Comparison of ENCODE assay signal across 8 cellular contexts in genomic region chr3:52299815-52300611, GRCh38. TPM values are rescaled to one million over a fixed set of nuclear protein-coding genes. Genes with fewer than 3 reads are reported as not detected.
DNase-seq lines count a peak whose midpoint lies in the region; ATAC-seq and TF ChIP-seq lines count a peak whose summit lies in the region.

No MANE protein-coding gene starts in this region.

- TF ChIP-seq EP300 in esophagus muscularis mucosa (IDR thresholded peaks at IDR 0.05): no peak

- H3K36me3 ChIP-seq in endodermal cell (ENCODE audit: control insufficient read depth, insufficient read depth, low read length) (no peaks in the 10 kb centered on the region), esophagus muscularis mucosa (peaks cover 0 to 18% (median 3%) of the 10 kb centered on the region in 4 donors)

- H3K27ac Mint-ChIP-seq in endodermal cell (peak overlapping the region; percentile 30), naive B cell (peak overlapping the region in 2 of 6 donors; percentile 73 to 95)
- H3K27ac Mint-ChIP-seq in activated CD4-positive, alpha-beta memory T cell treated with anti-CD3 and anti-CD28 coated beads for 36 hours: no peak overlapping the region

- peak overlapping the region; percentile 86 for H3K27ac ChIP-seq in endodermal cell (ENCODE audit: low read depth, low read length)
- no peak overlapping the region for H3K27ac ChIP-seq in esophagus muscularis mucosa (replicated peaks in 1 of 4)

- H3K27me3 ChIP-seq in endodermal cell (ENCODE audit: control insufficient read depth, insufficient read depth, low read length, poor library complexity, severe bottlenecking) (no peaks in the 10 kb centered on the region), esophagus muscularis mucosa (no peaks in the 10 kb centered on the region)

- ATAC-seq in naive B cell (ENCODE audit: low read depth in 2 of 2) (peak; percentile 49 to 52), GM18498 (IDR thresholded peaks at IDR 0.05; ENCODE audit: unreplicated experiment) (no peak), HG03457 (IDR thresholded peaks at IDR 0.05; ENCODE audit: unreplicated experiment) (no peak)

- 17 to 28% methylated on average over 1 to 13 of the region's 14 CpGs for WGBS in endodermal cell (ENCODE audit: insufficient coverage in 1 of 2, insufficient read length in 1 of 2), 2 experiments
- 53% methylated on average over 11 of the region's 14 CpGs for WGBS in esophagus muscularis mucosa

- no peak for TF ChIP-seq POLR2A in esophagus muscularis mucosa (IDR thresholded peaks at IDR 0.05; ENCODE audit: low read depth)

- H3K4me3 Mint-ChIP-seq in endodermal cell (peak overlapping the region; percentile 38), naive B cell (no peak overlapping the region)
- H3K4me3 Mint-ChIP-seq in activated CD4-positive, alpha-beta memory T cell treated with anti-CD3 and anti-CD28 coated beads for 36 hours: no peak overlapping the region

- intact Hi-C loops in activated CD4-positive, alpha-beta memory T cell treated with anti-CD3 and anti-CD28 coated beads for 36 hours (cut with micrococcal nuclease): no loop called here
- intact Hi-C loops in esophagus muscularis mucosa (cut with DNase I): no loop called here

- no peaks in the 10 kb centered on the region for H3K27me3 Mint-ChIP-seq in endodermal cell (ENCODE audit: insufficient read depth)
- no peaks in the 10 kb centered on the region for H3K27me3 Mint-ChIP-seq in naive B cell
- no peaks in the 10 kb centered on the region for H3K27me3 Mint-ChIP-seq in activated CD4-positive, alpha-beta memory T cell treated with anti-CD3 and anti-CD28 coated beads for 36 hours

- DNase-seq in GDM1 (lab: John Stamatoyannopoulos, UW): peak; percentile 84
- peak; percentile 37 for DNase-seq in NCI-H1092 (lab: John Stamatoyannopoulos, UW)
- DNase-seq in endodermal cell: peak; percentile 83
- no peak for DNase-seq in naive B cell
- DNase-seq in activated CD4-positive, alpha-beta memory T cell treated with anti-CD3 and anti-CD28 coated beads for 36 hours: no peak
- no peak for DNase-seq in esophagus muscularis mucosa (ENCODE audit: extremely low spot score)

- H3K9ac ChIP-seq in endodermal cell (ENCODE audit: extremely low read depth, low read length, poor library complexity, severe bottlenecking): no peak overlapping the region

- H3K9me3 Mint-ChIP-seq in endodermal cell: no peaks in the 10 kb centered on the region
- no peaks in the 10 kb centered on the region for H3K9me3 Mint-ChIP-seq in naive B cell
- H3K9me3 Mint-ChIP-seq in activated CD4-positive, alpha-beta memory T cell treated with anti-CD3 and anti-CD28 coated beads for 36 hours: no peaks in the 10 kb centered on the region

- H3K36me3 Mint-ChIP-seq in endodermal cell (ENCODE audit: low read depth) (no peaks in the 10 kb centered on the region), naive B cell (no peaks in the 10 kb centered on the region)
- no peaks in the 10 kb centered on the region for H3K36me3 Mint-ChIP-seq in activated CD4-positive, alpha-beta memory T cell treated with anti-CD3 and anti-CD28 coated beads for 36 hours

- peak overlapping the region; percentile 44 for H3K4me3 ChIP-seq in endodermal cell (ENCODE audit: low read length)
- H3K4me3 ChIP-seq in esophagus muscularis mucosa: no peak overlapping the region

- H3K9me3 ChIP-seq in endodermal cell (ENCODE audit: control insufficient read depth, low read length) (no peaks in the 10 kb centered on the region), esophagus muscularis mucosa (no peaks in the 10 kb centered on the region)

- H3K4me1 Mint-ChIP-seq in endodermal cell (peaks cover 31% of the 10 kb centered on the region), naive B cell (peaks cover 18 to 40% (median 27%) of the 10 kb centered on the region in 3 donors)
- peaks cover 7% of the 10 kb centered on the region for H3K4me1 Mint-ChIP-seq in activated CD4-positive, alpha-beta memory T cell treated with anti-CD3 and anti-CD28 coated beads for 36 hours (ENCODE audit: low read depth)

- CTCF ChIA-PET in activated CD4-positive, alpha-beta memory T cell treated with anti-CD3 and anti-CD28 coated beads for 36 hours (lab: Charles Lee): interaction anchor here (0.9 to 2.2 kb wide), 3 partner anchors 39 to 112 kb away, joined by 3 to 6 read pairs (median 4); no protein-coding TSS in a partner anchor

- TF ChIP-seq CTCF in endodermal cell (conservative IDR thresholded peaks at IDR 0.05) (peak; percentile 47), esophagus muscularis mucosa (IDR thresholded peaks at IDR 0.05) (no peak)

- POLR2A ChIA-PET in activated CD4-positive, alpha-beta memory T cell treated with anti-CD3 and anti-CD28 coated beads for 36 hours (lab: Charles Lee): interaction anchor here (0.7 kb wide), 1 partner anchor 311 kb away, joined by 3 read pairs; no protein-coding TSS in a partner anchor

- H3K4me1 ChIP-seq in endodermal cell (ENCODE audit: control insufficient read depth, insufficient read depth, low read length) (peaks cover 14% of the 10 kb centered on the region), esophagus muscularis mucosa (peaks cover 5 to 17% (median 15%) of the 10 kb centered on the region in 4 donors)

RNA-seq across cellular contexts. Expression of gene GLYCTK, which starts 12.4 kb away (rescaled TPM):
- 10 to 100 TPM; 21.7 to 28.4 TPM for total RNA-seq in endodermal cell
- polyA plus RNA-seq in endodermal cell (2013, experiment 1 of 2): 5.8 TPM
- 7.1 TPM for polyA plus RNA-seq in endodermal cell (2013, experiment 2 of 2)
- 1 to 10 TPM; 5.5 to 8.9 (median 6.6) TPM for polyA plus RNA-seq in naive B cell (ENCODE audit: low read depth in 6 of 6)
- 10 to 100 TPM; 21.9 to 23.1 TPM for total RNA-seq in activated CD4-positive, alpha-beta memory T cell treated with anti-CD3 and anti-CD28 coated beads for 36 hours
- total RNA-seq in esophagus muscularis mucosa: 1 to 10 TPM; 4.1 to 5.3 (median 4.8) TPM

RNA-seq across cellular contexts. Expression of gene DNAH1, which starts 16.1 kb away (rescaled TPM):
- total RNA-seq in endodermal cell (1 to 10 TPM; 4.9 to 5.5 TPM), esophagus muscularis mucosa (1 to 10 TPM; 3.4 to 5.4 (median 3.6) TPM)
- 2.8 TPM for polyA plus RNA-seq in endodermal cell (2013, experiment 1 of 2)
- 3.1 TPM for polyA plus RNA-seq in endodermal cell (2013, experiment 2 of 2)
- polyA plus RNA-seq in naive B cell (ENCODE audit: low read depth in 6 of 6): 1 to 10 TPM in 2 of 6 donors, under 1 TPM in 3, not detected in 1; 0.45 to 1.6 (median 0.65) TPM
- total RNA-seq in activated CD4-positive, alpha-beta memory T cell treated with anti-CD3 and anti-CD28 coated beads for 36 hours: 10 to 100 TPM; 13.2 to 13.5 TPM

RNA-seq across cellular contexts. Expression of gene WDR82, which starts 21.6 kb away (rescaled TPM):
- total RNA-seq in endodermal cell (10 to 100 TPM; 78.4 to 84.2 TPM), esophagus muscularis mucosa (100 to 1,000 TPM in 1 of 4 donors, 10 to 100 TPM in 3; 62.6 to 101 (median 80.9) TPM)
- polyA plus RNA-seq in endodermal cell (2013, experiment 1 of 2): 95.1 TPM
- polyA plus RNA-seq in endodermal cell (2013, experiment 2 of 2): 88.3 TPM
- 10 to 100 TPM; 24.0 to 71.6 (median 58.9) TPM for polyA plus RNA-seq in naive B cell (ENCODE audit: low read depth in 6 of 6)
- 100 to 1,000 TPM; 110 to 111 TPM for total RNA-seq in activated CD4-positive, alpha-beta memory T cell treated with anti-CD3 and anti-CD28 coated beads for 36 hours

RNA-seq across cellular contexts. Expression of gene PPM1M, which starts 54.5 kb away (rescaled TPM):
- total RNA-seq in endodermal cell (1 to 10 TPM; 6.7 to 6.8 TPM), esophagus muscularis mucosa (10 to 100 TPM; 24.1 to 35.7 (median 32.4) TPM)
- 4.8 TPM for polyA plus RNA-seq in endodermal cell (2013, experiment 1 of 2)
- polyA plus RNA-seq in endodermal cell (2013, experiment 2 of 2): 3.8 TPM
- polyA plus RNA-seq in naive B cell (ENCODE audit: low read depth in 6 of 6): 10 to 100 TPM; 16.8 to 38.5 (median 21.4) TPM
- total RNA-seq in activated CD4-positive, alpha-beta memory T cell treated with anti-CD3 and anti-CD28 coated beads for 36 hours: 100 to 1,000 TPM; 111 TPM

Comparison
In these comparisons a context has a peak if more than half of its experiments do, and no peak if none do; other contexts are left out.
1. DNase-seq: peak in GDM1 (single experiment), NCI-H1092 (single experiment) and endodermal cell (single experiment); none in naive B cell (single experiment), activated CD4-positive, alpha-beta memory T cell treated with anti-CD3 and anti-CD28 coated beads for 36 hours (single experiment) and esophagus muscularis mucosa (single experiment).
2. ATAC-seq: peak in naive B cell (2 of 2); none in GM18498 (single experiment) and HG03457 (single experiment).